ENCODE assay signal across 23 cellular contexts in the genomic region with DNA sequence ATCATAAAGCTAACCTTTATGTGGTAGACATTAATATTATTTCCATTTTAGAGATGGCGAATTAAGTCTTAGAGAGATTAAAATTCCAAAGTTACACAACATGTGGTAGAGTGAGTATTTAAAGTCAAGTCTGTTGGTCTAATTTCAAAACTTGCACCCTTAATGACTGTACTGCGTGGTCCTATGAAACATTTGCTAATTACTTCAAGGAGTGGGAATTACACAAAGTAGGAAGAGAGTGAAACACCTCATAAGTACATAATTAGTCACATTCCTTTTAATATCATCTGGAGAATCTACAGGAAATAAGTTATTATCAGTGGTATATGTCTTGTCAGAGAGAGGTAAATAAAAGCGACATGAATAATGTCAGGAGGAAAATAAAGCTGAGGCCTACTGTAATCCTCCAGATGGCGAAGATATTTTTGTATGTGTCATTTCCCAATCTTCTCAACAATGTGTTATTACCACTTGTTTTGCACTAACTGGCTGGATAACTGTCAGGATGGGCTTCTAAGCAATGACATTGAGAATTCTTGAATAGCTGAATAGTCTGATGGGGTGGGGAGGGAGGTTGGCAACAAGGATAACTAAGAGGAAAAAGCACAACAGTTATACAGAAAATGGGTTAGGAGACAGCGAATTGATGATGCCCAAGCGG.
DNase-seq lines count a peak whose midpoint lies in the region; ATAC-seq, FAIRE-seq and TF ChIP-seq lines count a peak whose summit lies in the region.
"Had no signal": no experiment of that assay in that cellular context is flagged by ENCODE, and none has a peak within 500 bp of the region (broad histone marks: within the 10 kb centered on the region; RNA-seq: fewer than 3 reads in every experiment).

No MANE protein-coding gene starts in this region.

- ATAC-seq in HG03565 (IDR thresholded peaks at IDR 0.05; ENCODE audit: unreplicated experiment) (no peak), GM19452 (IDR thresholded peaks at IDR 0.05; ENCODE audit: unreplicated experiment) (no peak)
- ATAC-seq: left ventricle myocardium superior, right lobe of liver had no signal

- POLR2A ChIA-PET in AG04450 (lab: Yijun Ruan, JAX) = interaction anchor here (0.8 to 1.2 kb wide), 4 partner anchors 37 to 168 kb away, joined by 3 read pairs; no protein-coding TSS in a partner anchor

- H3K9me3 ChIP-seq in AG04450 (ENCODE audit: control insufficient read depth, insufficient read depth, low read length) = no peaks in the 10 kb centered on the region
- H3K9me3 ChIP-seq in astrocyte (ENCODE audit: insufficient read depth, low read depth, low read length) = no peaks in the 10 kb centered on the region
- no peaks in the 10 kb centered on the region for H3K9me3 ChIP-seq in small intestine (ENCODE audit: control insufficient read depth, low read depth)
- H3K9me3 ChIP-seq: right lobe of liver, stomach, upper lobe of left lung had no signal

- H3K4me1 Mint-ChIP-seq in astrocyte (ENCODE audit: low read depth, unreplicated experiment) = peaks cover 22% of the 10 kb centered on the region
- H3K4me1 Mint-ChIP-seq: activated CD4-positive, alpha-beta T cell treated with anti-CD3 and anti-CD28 coated beads, Interleukin-2, amount 10 ng/mL, durations not matched to agents 7 days and 5 days had no signal

- no peaks in the 10 kb centered on the region for H3K36me3 ChIP-seq in astrocyte (ENCODE audit: insufficient read depth, low read length)
- no peaks in the 10 kb centered on the region for H3K36me3 ChIP-seq in small intestine (ENCODE audit: control insufficient read depth in 2 of 2, insufficient read depth in 2 of 2, low read length in 2 of 2)
- no peaks in the 10 kb centered on the region for H3K36me3 ChIP-seq in H7 (replicated peaks; ENCODE audit: control insufficient read depth, insufficient read depth, low read length)
- H3K36me3 ChIP-seq: right lobe of liver, stomach, upper lobe of left lung had no signal

- no peak overlapping the region for H2AFZ ChIP-seq in astrocyte (ENCODE audit: low read depth, low read length)

- H3K4me2 ChIP-seq in astrocyte (ENCODE audit: low read length) = no peak overlapping the region

- CTCF ChIA-PET in AG04450 (lab: Charles Lee) = interaction anchor here (1.2 kb wide), 1 partner anchor 210 kb away, joined by 3 read pairs; no protein-coding TSS in a partner anchor

- no peak overlapping the region for H3K4me3 ChIP-seq in AG04450 (ENCODE audit: low read depth, low read length)
- no peak overlapping the region for H3K4me3 ChIP-seq in HFF-Myc (replicated peaks; ENCODE audit: low read depth, low read length)
- H3K4me3 ChIP-seq in astrocyte (ENCODE audit: insufficient read depth, low read depth, low read length) = no peak overlapping the region
- no peak overlapping the region for H3K4me3 ChIP-seq in fibroblast of mammary gland (ENCODE audit: control insufficient read depth, low read depth, low read length)
- no peak overlapping the region for H3K4me3 ChIP-seq in small intestine (ENCODE audit: low read depth in 1 of 2, low read length in 2 of 2)
- no peak overlapping the region for H3K4me3 ChIP-seq in H7 (ENCODE audit: insufficient read depth, low read depth, low read length)
- H3K4me3 ChIP-seq: right lobe of liver, stomach, upper lobe of left lung had no signal

- H3K27ac ChIP-seq in AG04450 (ENCODE audit: low read depth, low read length) (peak overlapping the region; percentile 12), astrocyte (ENCODE audit: low read depth, low read length) (peak overlapping the region; percentile 43), small intestine (ENCODE audit: low read depth in 1 of 2, low read length in 1 of 2) (no peak overlapping the region)
- H3K27ac ChIP-seq: right lobe of liver, stomach, upper lobe of left lung had no signal

- TF ChIP-seq CTCF in AG04450 (IDR thresholded peaks at IDR 0.05; ENCODE audit: low read depth, low read length) (no peak), HFF-Myc (IDR thresholded peaks at IDR 0.05; ENCODE audit: low read depth, low read length, missing control alignments) (no peak), astrocyte (IDR thresholded peaks at IDR 0.05; ENCODE audit: insufficient read depth, low read depth, low read length) (no peak), fibroblast of mammary gland (conservative IDR thresholded peaks at IDR 0.05; ENCODE audit: control insufficient read depth, insufficient read depth, low read depth, low read length) (no peak)

- DNase-seq in AG04450 (ENCODE audit: low read depth, low spot score) = no peak
- peak; percentile 81 for DNase-seq in HFF-Myc (ENCODE audit: extremely low read depth, low read depth)
- DNase-seq in astrocyte (ENCODE audit: low read depth) = peak; percentile 97
- DNase-seq in fibroblast of mammary gland (ENCODE audit: low read depth) = peak; percentile 83
- no peak for DNase-seq in small intestine
- DNase-seq in H7 = no peak
- DNase-seq: activated CD4-positive, alpha-beta T cell treated with anti-CD3 and anti-CD28 coated beads, Interleukin-2, amount 10 ng/mL, durations not matched to agents 7 days and 5 days; COR-L47; glutamatergic neuron; left ventricle myocardium superior; MM.1S; NCI-H1694 treated with DMSO at 0.1 percent for 48 hours; NK-92 treated with Interleukin-12 subunit alpha and Interleukin-12 subunit beta, amount 100 ng/mL, for 24 hours; nucleus accumbens; right lobe of liver; stimulated activated CD4-positive, alpha-beta T cell treated with anti-CD3 and anti-CD28 coated beads, Interleukin-1b, Interleukin-23, amount 100 ng/mL, for 48 hours; stomach; T-helper 1 cell; upper lobe of left lung had no signal

- no peaks in the 10 kb centered on the region for H3K79me2 ChIP-seq in astrocyte (ENCODE audit: insufficient read depth, low read length)

- no peak overlapping the region for H3K27ac Mint-ChIP-seq in astrocyte (ENCODE audit: unreplicated experiment)
- H3K27ac Mint-ChIP-seq: activated CD4-positive, alpha-beta T cell treated with anti-CD3 and anti-CD28 coated beads, Interleukin-2, amount 10 ng/mL, durations not matched to agents 7 days and 5 days had no signal

- H3K4me1 ChIP-seq in astrocyte (ENCODE audit: insufficient read depth, low read length) = peaks cover 14% of the 10 kb centered on the region
- H3K4me1 ChIP-seq in small intestine (ENCODE audit: control insufficient read depth in 2 of 2, insufficient read depth in 1 of 2, low read depth in 1 of 2, low read length in 1 of 2) = peaks cover 0 to 2% of the 10 kb centered on the region in 2 donors

- FAIRE-seq in astrocyte (lab: Jason Lieb, UNC) (peak; percentile 93), small intestine (lab: Jason Lieb, UNC) (no peak)
- FAIRE-seq: G401.6, GM12891 had no signal

- H3K27me3 Mint-ChIP-seq in astrocyte (ENCODE audit: low read depth, unreplicated experiment) = no peaks in the 10 kb centered on the region

- H3K9ac ChIP-seq in astrocyte (ENCODE audit: low read length) = no peak overlapping the region

- H3K9me3 Mint-ChIP-seq in astrocyte (ENCODE audit: unreplicated experiment) = peaks cover 9% of the 10 kb centered on the region
- H3K9me3 Mint-ChIP-seq: activated CD4-positive, alpha-beta T cell treated with anti-CD3 and anti-CD28 coated beads, Interleukin-2, amount 10 ng/mL, durations not matched to agents 7 days and 5 days had no signal

- no peaks in the 10 kb centered on the region for H3K36me3 Mint-ChIP-seq in astrocyte (ENCODE audit: low read depth, unreplicated experiment)

- no peaks in the 10 kb centered on the region for H4K20me1 ChIP-seq in astrocyte (ENCODE audit: insufficient read depth, low read length)

- WGBS in small intestine, 3 donors = 87 to 92% (median 92%) methylated on average over 6 of the region's 6 CpGs

- H3K27me3 ChIP-seq in AG04450 (ENCODE audit: control insufficient read depth, insufficient read depth, low read length) (no peaks in the 10 kb centered on the region), astrocyte (ENCODE audit: insufficient read depth, low read length) (no peaks in the 10 kb centered on the region), small intestine (ENCODE audit: control insufficient read depth in 2 of 2, insufficient read depth in 2 of 2, low read length in 2 of 2) (no peaks in the 10 kb centered on the region), H7 (ENCODE audit: control insufficient read depth, insufficient read depth, low read length) (no peaks in the 10 kb centered on the region)
- H3K27me3 ChIP-seq: right lobe of liver, stomach, upper lobe of left lung had no signal

- no peak overlapping the region for H3K4me3 Mint-ChIP-seq in astrocyte (ENCODE audit: unreplicated experiment)
- H3K4me3 Mint-ChIP-seq: activated CD4-positive, alpha-beta T cell treated with anti-CD3 and anti-CD28 coated beads, Interleukin-2, amount 10 ng/mL, durations not matched to agents 7 days and 5 days had no signal

Comparison
In these comparisons a context has a peak if more than half of its experiments do, and no peak if none do; other contexts are left out.
1. DNase-seq: peak in HFF-Myc (single experiment), astrocyte (single experiment) and fibroblast of mammary gland (single experiment); none in AG04450 (single experiment), small intestine (single experiment) and H7 (single experiment).
2. H3K27ac ChIP-seq: peak in AG04450 (single experiment) and astrocyte (single experiment); none in small intestine (0 of 2).